Comparison of ENCODE assay signal across 1 cellular context in the genomic region with DNA sequence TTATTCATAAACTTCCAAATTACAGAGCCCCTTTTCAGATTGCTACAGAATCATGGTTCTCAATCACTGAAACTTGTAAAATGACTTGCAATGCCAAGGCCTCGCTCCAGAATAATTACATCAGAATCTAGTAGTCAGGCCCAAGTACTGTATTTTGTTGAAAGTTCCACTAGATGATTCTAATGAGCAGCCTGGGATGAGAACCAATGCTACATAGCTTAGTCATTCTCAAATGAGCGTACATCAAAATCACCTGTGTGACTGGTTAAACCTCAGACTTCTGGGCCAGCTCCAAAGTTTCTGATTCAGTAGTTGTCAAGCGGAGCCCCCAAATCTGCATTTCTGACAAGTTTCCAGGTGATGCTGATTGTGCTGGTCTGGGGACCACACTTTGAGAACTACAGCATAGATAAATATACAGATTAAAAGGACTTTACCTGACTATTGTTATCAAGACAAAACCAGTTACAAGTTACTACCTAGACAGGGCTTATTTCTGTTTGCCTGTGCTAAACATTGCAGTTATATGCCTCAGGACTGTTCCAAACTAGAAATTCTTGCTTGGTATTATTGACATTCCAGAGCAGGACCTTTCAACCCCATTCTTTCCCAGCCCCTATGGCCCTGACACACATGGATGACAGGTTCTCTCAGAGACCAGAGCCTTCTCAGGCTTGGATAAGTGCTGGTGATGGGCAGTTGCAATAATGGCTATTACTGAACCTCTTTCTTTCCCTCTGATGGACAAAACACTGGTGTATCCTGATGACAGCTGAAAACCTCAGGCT.
TF ChIP-seq lines count a peak whose summit lies in the region.

No MANE protein-coding gene starts in this region.

TF ChIP-seq in HepG2, 621 proteins besides CTCF, POLR2A, EP300 and RAD21 (continued from another document and continues in another):
- TF ChIP-seq, protein P1, sequence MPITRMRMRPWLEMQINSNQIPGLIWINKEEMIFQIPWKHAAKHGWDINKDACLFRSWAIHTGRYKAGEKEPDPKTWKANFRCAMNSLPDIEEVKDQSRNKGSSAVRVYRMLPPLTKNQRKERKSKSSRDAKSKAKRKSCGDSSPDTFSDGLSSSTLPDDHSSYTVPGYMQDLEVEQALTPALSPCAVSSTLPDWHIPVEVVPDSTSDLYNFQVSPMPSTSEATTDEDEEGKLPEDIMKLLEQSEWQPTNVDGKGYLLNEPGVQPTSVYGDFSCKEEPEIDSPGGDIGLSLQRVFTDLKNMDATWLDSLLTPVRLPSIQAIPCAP (CRISPR knock-in tag; IDR thresholded peaks at IDR 0.05; ENCODE audit: low read depth) = no peak
- TF ChIP-seq, protein P2, sequence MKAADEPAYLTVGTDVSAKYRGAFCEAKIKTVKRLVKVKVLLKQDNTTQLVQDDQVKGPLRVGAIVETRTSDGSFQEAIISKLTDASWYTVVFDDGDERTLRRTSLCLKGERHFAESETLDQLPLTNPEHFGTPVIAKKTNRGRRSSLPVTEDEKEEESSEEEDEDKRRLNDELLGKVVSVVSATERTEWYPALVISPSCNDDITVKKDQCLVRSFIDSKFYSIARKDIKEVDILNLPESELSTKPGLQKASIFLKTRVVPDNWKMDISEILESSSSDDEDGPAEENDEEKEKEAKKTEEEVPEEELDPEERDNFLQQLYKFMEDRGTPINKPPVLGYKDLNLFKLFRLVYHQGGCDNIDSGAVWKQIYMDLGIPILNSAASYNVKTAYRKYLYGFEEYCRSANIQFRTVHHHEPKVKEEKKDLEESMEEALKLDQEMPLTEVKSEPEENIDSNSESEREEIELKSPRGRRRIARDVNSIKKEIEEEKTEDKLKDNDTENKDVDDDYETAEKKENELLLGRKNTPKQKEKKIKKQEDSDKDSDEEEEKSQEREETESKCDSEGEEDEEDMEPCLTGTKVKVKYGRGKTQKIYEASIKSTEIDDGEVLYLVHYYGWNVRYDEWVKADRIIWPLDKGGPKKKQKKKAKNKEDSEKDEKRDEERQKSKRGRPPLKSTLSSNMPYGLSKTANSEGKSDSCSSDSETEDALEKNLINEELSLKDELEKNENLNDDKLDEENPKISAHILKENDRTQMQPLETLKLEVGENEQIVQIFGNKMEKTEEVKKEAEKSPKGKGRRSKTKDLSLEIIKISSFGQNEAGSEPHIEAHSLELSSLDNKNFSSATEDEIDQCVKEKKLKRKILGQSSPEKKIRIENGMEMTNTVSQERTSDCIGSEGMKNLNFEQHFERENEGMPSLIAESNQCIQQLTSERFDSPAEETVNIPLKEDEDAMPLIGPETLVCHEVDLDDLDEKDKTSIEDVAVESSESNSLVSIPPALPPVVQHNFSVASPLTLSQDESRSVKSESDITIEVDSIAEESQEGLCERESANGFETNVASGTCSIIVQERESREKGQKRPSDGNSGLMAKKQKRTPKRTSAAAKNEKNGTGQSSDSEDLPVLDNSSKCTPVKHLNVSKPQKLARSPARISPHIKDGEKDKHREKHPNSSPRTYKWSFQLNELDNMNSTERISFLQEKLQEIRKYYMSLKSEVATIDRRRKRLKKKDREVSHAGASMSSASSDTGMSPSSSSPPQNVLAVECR (CRISPR knock-in tag; IDR thresholded peaks at IDR 0.05; ENCODE audit: borderline replicate concordance) = peak; percentile 49; the same call in 1 of the 2 replicates
- TF ChIP-seq, protein P3, sequence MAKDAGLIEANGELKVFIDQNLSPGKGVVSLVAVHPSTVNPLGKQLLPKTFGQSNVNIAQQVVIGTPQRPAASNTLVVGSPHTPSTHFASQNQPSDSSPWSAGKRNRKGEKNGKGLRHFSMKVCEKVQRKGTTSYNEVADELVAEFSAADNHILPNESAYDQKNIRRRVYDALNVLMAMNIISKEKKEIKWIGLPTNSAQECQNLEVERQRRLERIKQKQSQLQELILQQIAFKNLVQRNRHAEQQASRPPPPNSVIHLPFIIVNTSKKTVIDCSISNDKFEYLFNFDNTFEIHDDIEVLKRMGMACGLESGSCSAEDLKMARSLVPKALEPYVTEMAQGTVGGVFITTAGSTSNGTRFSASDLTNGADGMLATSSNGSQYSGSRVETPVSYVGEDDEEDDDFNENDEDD (CRISPR knock-in tag; IDR thresholded peaks at IDR 0.05; ENCODE audit: borderline replicate concordance) = no peak
- TF ChIP-seq ZNF296 (CRISPR knock-in tag; conservative IDR thresholded peaks at IDR 0.05) (no peak), WIZ (CRISPR knock-in tag; IDR thresholded peaks at IDR 0.05) (0 out of 2 replicates have a peak, but pooled peaks have one; percentile 16), ZFY (CRISPR knock-in tag; IDR thresholded peaks at IDR 0.05) (0 out of 2 replicates have a peak, but pooled peaks have one; percentile 33), FOXK1 (CRISPR knock-in tag; IDR thresholded peaks at IDR 0.05; ENCODE audit: borderline replicate concordance, low read depth) (peak; percentile 55; the same call in 1 of the 2 replicates), ZFX (CRISPR knock-in tag; IDR thresholded peaks at IDR 0.05; ENCODE audit: low read depth) (peak; percentile 28; the same call in 1 of the 2 replicates), NKX3-1 (CRISPR knock-in tag; IDR thresholded peaks at IDR 0.05) (no peak), KLF6 (CRISPR knock-in tag; IDR thresholded peaks at IDR 0.05) (no peak), ZNF232 (CRISPR knock-in tag; IDR thresholded peaks at IDR 0.05; ENCODE audit: borderline replicate concordance) (no peak; the same call in 1 of the 2 replicates), ZEB1 (IDR thresholded peaks at IDR 0.05; ENCODE audit: insufficient replicate concordance, low read depth) (peak; percentile 92), NR2C2 (CRISPR knock-in tag; IDR thresholded peaks at IDR 0.05; ENCODE audit: borderline replicate concordance) (peak; percentile 27; the same call in 1 of the 2 replicates), ZNF234 (CRISPR knock-in tag; conservative IDR thresholded peaks at IDR 0.05) (no peak), NFYC (CRISPR knock-in tag; IDR thresholded peaks at IDR 0.05) (no peak), SP5 (CRISPR knock-in tag; IDR thresholded peaks at IDR 0.05; ENCODE audit: borderline replicate concordance, low read depth) (peak; percentile 43; the same call in 1 of the 2 replicates), POGZ (CRISPR knock-in tag; IDR thresholded peaks at IDR 0.05) (peak; percentile 76), SPEN (CRISPR knock-in tag; IDR thresholded peaks at IDR 0.05; ENCODE audit: low read depth) (0 out of 2 replicates have a peak, but pooled peaks have one; percentile 41), ZNF605 (CRISPR knock-in tag; IDR thresholded peaks at IDR 0.05) (0 out of 2 replicates have a peak, but pooled peaks have one; percentile 26), NAIF1 (CRISPR knock-in tag; IDR thresholded peaks at IDR 0.05; ENCODE audit: borderline replicate concordance) (no peak), ZNF44 (CRISPR knock-in tag; IDR thresholded peaks at IDR 0.05) (peak; percentile 46; the same call in 1 of the 2 replicates), ZSCAN25 (CRISPR knock-in tag; IDR thresholded peaks at IDR 0.05) (no peak), MTF1 (CRISPR knock-in tag; IDR thresholded peaks at IDR 0.05) (no peak), ZNF160 (CRISPR knock-in tag; IDR thresholded peaks at IDR 0.05) (0 out of 2 replicates have a peak, but pooled peaks have one; percentile 18), ZNF256 (CRISPR knock-in tag; conservative IDR thresholded peaks at IDR 0.05) (peak; percentile 66; the same call in 1 of the 2 replicates), MED1 (CRISPR knock-in tag; IDR thresholded peaks at IDR 0.05) (peak; percentile 93), KLF16 (CRISPR knock-in tag; IDR thresholded peaks at IDR 0.05) (no peak), ZC3H13 (CRISPR knock-in tag; IDR thresholded peaks at IDR 0.05) (no peak), ISL2 (CRISPR knock-in tag; IDR thresholded peaks at IDR 0.05) (peak; percentile 90), FOXJ3 (CRISPR knock-in tag; IDR thresholded peaks at IDR 0.05; ENCODE audit: borderline replicate concordance) (peak; percentile 91; the same call in 1 of the 2 replicates), ZIK1 (CRISPR knock-in tag; IDR thresholded peaks at IDR 0.05; ENCODE audit: borderline replicate concordance, low read depth) (no peak), ZNF253 (CRISPR knock-in tag; IDR thresholded peaks at IDR 0.05; ENCODE audit: borderline replicate concordance) (no peak), NR2F2 (IDR thresholded peaks at IDR 0.05; ENCODE audit: borderline replicate concordance, low read depth) (peak; percentile 93)
- TF ChIP-seq, protein P4, sequence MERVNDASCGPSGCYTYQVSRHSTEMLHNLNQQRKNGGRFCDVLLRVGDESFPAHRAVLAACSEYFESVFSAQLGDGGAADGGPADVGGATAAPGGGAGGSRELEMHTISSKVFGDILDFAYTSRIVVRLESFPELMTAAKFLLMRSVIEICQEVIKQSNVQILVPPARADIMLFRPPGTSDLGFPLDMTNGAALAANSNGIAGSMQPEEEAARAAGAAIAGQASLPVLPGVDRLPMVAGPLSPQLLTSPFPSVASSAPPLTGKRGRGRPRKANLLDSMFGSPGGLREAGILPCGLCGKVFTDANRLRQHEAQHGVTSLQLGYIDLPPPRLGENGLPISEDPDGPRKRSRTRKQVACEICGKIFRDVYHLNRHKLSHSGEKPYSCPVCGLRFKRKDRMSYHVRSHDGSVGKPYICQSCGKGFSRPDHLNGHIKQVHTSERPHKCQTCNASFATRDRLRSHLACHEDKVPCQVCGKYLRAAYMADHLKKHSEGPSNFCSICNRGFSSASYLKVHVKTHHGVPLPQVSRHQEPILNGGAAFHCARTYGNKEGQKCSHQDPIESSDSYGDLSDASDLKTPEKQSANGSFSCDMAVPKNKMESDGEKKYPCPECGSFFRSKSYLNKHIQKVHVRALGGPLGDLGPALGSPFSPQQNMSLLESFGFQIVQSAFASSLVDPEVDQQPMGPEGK (CRISPR knock-in tag; IDR thresholded peaks at IDR 0.05) = peak; percentile 62; the same call in 1 of the 2 replicates
- TF ChIP-seq, protein P5, sequence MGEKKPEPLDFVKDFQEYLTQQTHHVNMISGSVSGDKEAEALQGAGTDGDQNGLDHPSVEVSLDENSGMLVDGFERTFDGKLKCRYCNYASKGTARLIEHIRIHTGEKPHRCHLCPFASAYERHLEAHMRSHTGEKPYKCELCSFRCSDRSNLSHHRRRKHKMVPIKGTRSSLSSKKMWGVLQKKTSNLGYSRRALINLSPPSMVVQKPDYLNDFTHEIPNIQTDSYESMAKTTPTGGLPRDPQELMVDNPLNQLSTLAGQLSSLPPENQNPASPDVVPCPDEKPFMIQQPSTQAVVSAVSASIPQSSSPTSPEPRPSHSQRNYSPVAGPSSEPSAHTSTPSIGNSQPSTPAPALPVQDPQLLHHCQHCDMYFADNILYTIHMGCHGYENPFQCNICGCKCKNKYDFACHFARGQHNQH (CRISPR knock-in tag; IDR thresholded peaks at IDR 0.05) = peak; percentile 77
- TF ChIP-seq, protein P6, sequence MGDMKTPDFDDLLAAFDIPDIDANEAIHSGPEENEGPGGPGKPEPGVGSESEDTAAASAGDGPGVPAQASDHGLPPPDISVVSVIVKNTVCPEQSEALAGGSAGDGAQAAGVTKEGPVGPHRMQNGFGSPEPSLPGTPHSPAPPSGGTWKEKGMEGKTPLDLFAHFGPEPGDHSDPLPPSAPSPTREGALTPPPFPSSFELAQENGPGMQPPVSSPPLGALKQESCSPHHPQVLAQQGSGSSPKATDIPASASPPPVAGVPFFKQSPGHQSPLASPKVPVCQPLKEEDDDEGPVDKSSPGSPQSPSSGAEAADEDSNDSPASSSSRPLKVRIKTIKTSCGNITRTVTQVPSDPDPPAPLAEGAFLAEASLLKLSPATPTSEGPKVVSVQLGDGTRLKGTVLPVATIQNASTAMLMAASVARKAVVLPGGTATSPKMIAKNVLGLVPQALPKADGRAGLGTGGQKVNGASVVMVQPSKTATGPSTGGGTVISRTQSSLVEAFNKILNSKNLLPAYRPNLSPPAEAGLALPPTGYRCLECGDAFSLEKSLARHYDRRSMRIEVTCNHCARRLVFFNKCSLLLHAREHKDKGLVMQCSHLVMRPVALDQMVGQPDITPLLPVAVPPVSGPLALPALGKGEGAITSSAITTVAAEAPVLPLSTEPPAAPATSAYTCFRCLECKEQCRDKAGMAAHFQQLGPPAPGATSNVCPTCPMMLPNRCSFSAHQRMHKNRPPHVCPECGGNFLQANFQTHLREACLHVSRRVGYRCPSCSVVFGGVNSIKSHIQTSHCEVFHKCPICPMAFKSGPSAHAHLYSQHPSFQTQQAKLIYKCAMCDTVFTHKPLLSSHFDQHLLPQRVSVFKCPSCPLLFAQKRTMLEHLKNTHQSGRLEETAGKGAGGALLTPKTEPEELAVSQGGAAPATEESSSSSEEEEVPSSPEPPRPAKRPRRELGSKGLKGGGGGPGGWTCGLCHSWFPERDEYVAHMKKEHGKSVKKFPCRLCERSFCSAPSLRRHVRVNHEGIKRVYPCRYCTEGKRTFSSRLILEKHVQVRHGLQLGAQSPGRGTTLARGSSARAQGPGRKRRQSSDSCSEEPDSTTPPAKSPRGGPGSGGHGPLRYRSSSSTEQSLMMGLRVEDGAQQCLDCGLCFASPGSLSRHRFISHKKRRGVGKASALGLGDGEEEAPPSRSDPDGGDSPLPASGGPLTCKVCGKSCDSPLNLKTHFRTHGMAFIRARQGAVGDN (CRISPR knock-in tag; IDR thresholded peaks at IDR 0.05) = no peak
- TF ChIP-seq, protein P7, sequence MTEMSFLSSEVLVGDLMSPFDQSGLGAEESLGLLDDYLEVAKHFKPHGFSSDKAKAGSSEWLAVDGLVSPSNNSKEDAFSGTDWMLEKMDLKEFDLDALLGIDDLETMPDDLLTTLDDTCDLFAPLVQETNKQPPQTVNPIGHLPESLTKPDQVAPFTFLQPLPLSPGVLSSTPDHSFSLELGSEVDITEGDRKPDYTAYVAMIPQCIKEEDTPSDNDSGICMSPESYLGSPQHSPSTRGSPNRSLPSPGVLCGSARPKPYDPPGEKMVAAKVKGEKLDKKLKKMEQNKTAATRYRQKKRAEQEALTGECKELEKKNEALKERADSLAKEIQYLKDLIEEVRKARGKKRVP (CRISPR knock-in tag; IDR thresholded peaks at IDR 0.05) = peak in 1 of 2 experiments; percentile 41; a peak in 1 of 4 replicates
- TF ChIP-seq, protein P8, sequence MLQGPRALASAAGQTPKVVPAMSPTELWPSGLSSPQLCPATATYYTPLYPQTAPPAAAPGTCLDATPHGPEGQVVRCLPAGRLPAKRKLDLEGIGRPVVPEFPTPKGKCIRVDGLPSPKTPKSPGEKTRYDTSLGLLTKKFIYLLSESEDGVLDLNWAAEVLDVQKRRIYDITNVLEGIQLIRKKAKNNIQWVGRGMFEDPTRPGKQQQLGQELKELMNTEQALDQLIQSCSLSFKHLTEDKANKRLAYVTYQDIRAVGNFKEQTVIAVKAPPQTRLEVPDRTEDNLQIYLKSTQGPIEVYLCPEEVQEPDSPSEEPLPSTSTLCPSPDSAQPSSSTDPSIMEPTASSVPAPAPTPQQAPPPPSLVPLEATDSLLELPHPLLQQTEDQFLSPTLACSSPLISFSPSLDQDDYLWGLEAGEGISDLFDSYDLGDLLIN (CRISPR knock-in tag; IDR thresholded peaks at IDR 0.05; ENCODE audit: borderline replicate concordance) = no peak
- TF ChIP-seq, protein P9, sequence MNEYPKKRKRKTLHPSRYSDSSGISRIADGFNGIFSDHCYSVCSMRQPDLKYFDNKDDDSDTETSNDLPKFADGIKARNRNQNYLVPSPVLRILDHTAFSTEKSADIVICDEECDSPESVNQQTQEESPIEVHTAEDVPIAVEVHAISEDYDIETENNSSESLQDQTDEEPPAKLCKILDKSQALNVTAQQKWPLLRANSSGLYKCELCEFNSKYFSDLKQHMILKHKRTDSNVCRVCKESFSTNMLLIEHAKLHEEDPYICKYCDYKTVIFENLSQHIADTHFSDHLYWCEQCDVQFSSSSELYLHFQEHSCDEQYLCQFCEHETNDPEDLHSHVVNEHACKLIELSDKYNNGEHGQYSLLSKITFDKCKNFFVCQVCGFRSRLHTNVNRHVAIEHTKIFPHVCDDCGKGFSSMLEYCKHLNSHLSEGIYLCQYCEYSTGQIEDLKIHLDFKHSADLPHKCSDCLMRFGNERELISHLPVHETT (CRISPR knock-in tag; conservative IDR thresholded peaks at IDR 0.05) = no peak
